Comparison of ENCODE assay signal across 12 cellular contexts in genomic region chr7:98110249-98111022, GRCh38. TPM values are rescaled to one million over a fixed set of nuclear protein-coding genes. Genes with fewer than 3 reads are reported as not detected.
DNase-seq lines count a peak whose midpoint lies in the region; ATAC-seq and TF ChIP-seq lines count a peak whose summit lies in the region.
"Had no signal": no experiment of that assay in that cellular context is flagged by ENCODE, and none has a peak within 500 bp of the region (broad histone marks: within the 10 kb centered on the region; RNA-seq: fewer than 3 reads in every experiment).

No MANE protein-coding gene starts in this region.

- no peak overlapping the region for H3K14ac ChIP-seq in mesenchymal stem cell (ENCODE audit: low read length in 2 of 2)

- peak overlapping the region; percentile 34 for H3K27ac ChIP-seq in mesenchymal stem cell (ENCODE audit: low read length, poor library complexity, severe bottlenecking)
- H3K27ac ChIP-seq: suprapubic skin had no signal

- H2AFZ ChIP-seq in mesenchymal stem cell (ENCODE audit: low read depth, low read length) = no peak overlapping the region

- no peak for ATAC-seq in GM18520 (IDR thresholded peaks at IDR 0.05; ENCODE audit: unreplicated experiment)

- H3K9ac ChIP-seq in mesenchymal stem cell (ENCODE audit: low read length) = peak overlapping the region; percentile 17

- H3K4ac ChIP-seq in mesenchymal stem cell (ENCODE audit: low read depth in 1 of 2, low read length in 2 of 2) = no peak overlapping the region

- H2BK12ac ChIP-seq in mesenchymal stem cell (ENCODE audit: low read length in 2 of 2) = no peak overlapping the region

- no peak for TF ChIP-seq POLR2A in erythroblast (IDR thresholded peaks at IDR 0.05; ENCODE audit: low read length)

- H2BK120ac ChIP-seq in mesenchymal stem cell (ENCODE audit: low read depth, low read length) = no peak overlapping the region

- peaks cover 3% of the 10 kb centered on the region for H3K4me1 ChIP-seq in mesenchymal stem cell (ENCODE audit: control insufficient read depth, insufficient read depth, low read depth, low read length)

- no peak overlapping the region for H3K18ac ChIP-seq in mesenchymal stem cell (ENCODE audit: low read depth in 1 of 2, low read length in 2 of 2)

- H3K4me3 ChIP-seq in mesenchymal stem cell (ENCODE audit: insufficient read depth in 1 of 2, low read depth in 1 of 2, low read length in 2 of 2) = no peak overlapping the region
- H3K4me3 ChIP-seq: suprapubic skin had no signal

- no peak for TF ChIP-seq CTCF in GM10266 (IDR thresholded peaks at IDR 0.05; ENCODE audit: control insufficient read depth, insufficient read depth, low read depth, missing control alignments)

- no peak overlapping the region for H2BK15ac ChIP-seq in mesenchymal stem cell (ENCODE audit: low read depth, poor library complexity, severe bottlenecking)

- DNase-seq in COLO668 (lab: John Stamatoyannopoulos, UW; ENCODE audit: unreplicated experiment) = peak; percentile 43
- peak; percentile 79 for DNase-seq in OCI-M1 (lab: John Stamatoyannopoulos, UW)
- peak; percentile 5 to 13 for DNase-seq in erythroblast (lab: John Stamatoyannopoulos, UW)
- no peak for DNase-seq in mesenchymal stem cell
- no peak for DNase-seq in activated CD8-positive, alpha-beta memory T cell treated with anti-CD3 and anti-CD28 coated beads, Interleukin-2, amount 50 U/mL, for 48 hours
- no peak for DNase-seq in GM10266 (ENCODE audit: extremely low spot score)
- no peak for DNase-seq in DMS 273 (lab: John Stamatoyannopoulos, UW; ENCODE audit: unreplicated experiment)
- DNase-seq: activated naive CD8-positive, alpha-beta T cell treated with anti-CD3 and anti-CD28 coated beads for 36 hours; MM.1S; stimulated activated CD4-positive, alpha-beta T cell treated with anti-CD3 and anti-CD28 coated beads, Interleukin-1b, Interleukin-23, amount 100 ng/mL, for 48 hours had no signal

- H3K23ac ChIP-seq in mesenchymal stem cell (ENCODE audit: low read length in 2 of 2) = no peak overlapping the region

- H4K8ac ChIP-seq in mesenchymal stem cell (ENCODE audit: low read length) = no peak overlapping the region

- H2AK5ac ChIP-seq in mesenchymal stem cell (ENCODE audit: low read length, severe bottlenecking) = no peak overlapping the region

- H4K91ac ChIP-seq in mesenchymal stem cell (ENCODE audit: low read length) = no peak overlapping the region

- H3K36me3 ChIP-seq in mesenchymal stem cell (ENCODE audit: control insufficient read depth in 1 of 2, insufficient read depth in 2 of 2, low read depth in 1 of 2, low read length in 2 of 2) = peaks cover 0 to 3% of the 10 kb centered on the region in 2 experiments
- H3K36me3 ChIP-seq: suprapubic skin had no signal

- no peak overlapping the region for H2BK5ac ChIP-seq in mesenchymal stem cell (ENCODE audit: low read depth, low read length, poor library complexity, severe bottlenecking)

- WGBS in mesenchymal stem cell = 78% methylated on average over 7 of the region's 11 CpGs

- no peaks in the 10 kb centered on the region for H3K9me3 ChIP-seq in mesenchymal stem cell (ENCODE audit: control insufficient read depth, low read length)
- H3K9me3 ChIP-seq: suprapubic skin had no signal

- H3K79me1 ChIP-seq in mesenchymal stem cell (replicated peaks; ENCODE audit: low read length, poor library complexity, severe bottlenecking) = peaks cover 25% of the 10 kb centered on the region

- no peak overlapping the region for H3K4me2 ChIP-seq in mesenchymal stem cell (ENCODE audit: low read length, poor library complexity, severe bottlenecking)

- H3K27me3 ChIP-seq in mesenchymal stem cell (ENCODE audit: control insufficient read depth in 1 of 2, insufficient read depth in 1 of 2, low read length in 2 of 2) = no peaks in the 10 kb centered on the region
- H3K27me3 ChIP-seq: suprapubic skin had no signal

RNA-seq across cellular contexts. Expression of gene LMTK2, which starts 3.8 kb away (rescaled TPM):
- 4.3 TPM for polyA plus RNA-seq in mesenchymal stem cell (2013, experiment 1 of 2)
- 4.1 TPM for polyA plus RNA-seq in mesenchymal stem cell (2013, experiment 2 of 2)

Comparison
In these comparisons a context has a peak if more than half of its experiments do, and no peak if none do; other contexts are left out.
1. DNase-seq: peak in COLO668 (single experiment), OCI-M1 (single experiment) and erythroblast (2 of 2); none in mesenchymal stem cell (single experiment), activated CD8-positive, alpha-beta memory T cell treated with anti-CD3 and anti-CD28 coated beads, Interleukin-2, amount 50 U/mL, for 48 hours (single experiment), GM10266 (single experiment) and DMS 273 (single experiment).